In the genomic region with DNA sequence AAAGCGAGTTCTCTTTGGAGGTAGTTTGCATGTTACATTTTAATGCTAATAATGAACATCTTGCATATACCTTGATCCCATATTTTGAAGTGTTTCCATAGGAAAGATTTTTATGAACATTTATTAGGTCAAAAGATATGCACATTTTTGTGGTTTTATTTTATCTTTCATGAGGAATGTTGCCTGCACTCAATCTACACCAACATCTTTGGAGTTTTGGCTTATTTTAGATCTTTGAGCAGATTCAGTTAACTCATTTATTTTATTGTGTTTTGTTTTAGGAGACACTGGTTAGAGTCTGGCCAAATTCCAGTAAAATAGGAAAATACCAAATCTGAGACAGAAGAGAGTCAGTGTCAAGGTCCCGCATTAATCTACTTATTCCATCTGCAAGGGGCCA, we compare ENCODE assay signal across 6 cellular contexts.
"Had no signal": no experiment of that assay in that cellular context is flagged by ENCODE, and none has a peak within 500 bp of the region (broad histone marks: within the 10 kb centered on the region; RNA-seq: fewer than 3 reads in every experiment).

No MANE protein-coding gene starts in this region.

- DNase-seq: IMR-90, KBM-7, KG1 had no signal

- H3K4me3 ChIP-seq: K562 had no signal

- ATAC-seq: HepG2, K562 had no signal

- H3K27ac ChIP-seq: HL-60 had no signal
